35 cellular contexts compared by ENCODE assay signal in genomic region chr10:98231417-98231816, GRCh38. TPM values are rescaled to one million over a fixed set of nuclear protein-coding genes. Genes with fewer than 3 reads are reported as not detected.
DNase-seq lines count a peak whose midpoint lies in the region; ATAC-seq, FAIRE-seq and TF ChIP-seq lines count a peak whose summit lies in the region.
"Had no signal": no experiment of that assay in that cellular context is flagged by ENCODE, and none has a peak within 500 bp of the region (broad histone marks: within the 10 kb centered on the region; RNA-seq: fewer than 3 reads in every experiment).

No MANE protein-coding gene starts in this region.

- intact Hi-C loops in K562 (cut with micrococcal nuclease) (no loop called here), cardiac septum (cut with DNase I) (no loop called here)

- peak overlapping the region; percentile 16 for H3K27ac Mint-ChIP-seq in activated naive CD8-positive, alpha-beta T cell
- H3K27ac Mint-ChIP-seq in activated naive CD8-positive, alpha-beta T cell treated with anti-CD3 and anti-CD28 coated beads, Interleukin-2, amount 50 U/mL, for 24 hours = no peak overlapping the region
- H3K27ac Mint-ChIP-seq in astrocyte (ENCODE audit: unreplicated experiment) = no peak overlapping the region
- H3K27ac Mint-ChIP-seq: B cell; CD14-positive monocyte; CD4-positive, alpha-beta memory T cell; CD4-positive, alpha-beta T cell; CD8-positive, alpha-beta T cell had no signal

- no peaks in the 10 kb centered on the region for H4K20me1 ChIP-seq in astrocyte (ENCODE audit: insufficient read depth, low read length)
- H4K20me1 ChIP-seq in K562 (replicated peaks; ENCODE audit: control insufficient read depth, insufficient read depth, low read length) = no peaks in the 10 kb centered on the region; the same call in 1 of the 2 replicates

- peaks cover 2% of the 10 kb centered on the region for H3K79me2 ChIP-seq in astrocyte (ENCODE audit: insufficient read depth, low read length)
- H3K79me2 ChIP-seq in K562 (ENCODE audit: control insufficient read depth, insufficient read depth, low read length) = peaks cover 5% of the 10 kb centered on the region; the same call in 2 of the 3 replicates

- H3K9ac ChIP-seq in astrocyte (ENCODE audit: low read length) (no peak overlapping the region), K562 (ENCODE audit: insufficient read depth in 1 of 2, low read depth in 2 of 2, low read length in 2 of 2) (no peak overlapping the region)
- H3K9ac ChIP-seq: BLaER1; BLaER1 treated with 17β-estradiol and CSF1 and Interleukin-3, amounts not matched to agents 10 nM and 100 nM had no signal

- no peak overlapping the region for H3K4me3 Mint-ChIP-seq in activated naive CD8-positive, alpha-beta T cell
- H3K4me3 Mint-ChIP-seq in activated naive CD8-positive, alpha-beta T cell treated with anti-CD3 and anti-CD28 coated beads, Interleukin-2, amount 50 U/mL, for 24 hours = no peak overlapping the region
- H3K4me3 Mint-ChIP-seq in astrocyte (ENCODE audit: unreplicated experiment) = no peak overlapping the region
- H3K4me3 Mint-ChIP-seq: B cell; CD14-positive monocyte; CD4-positive, alpha-beta memory T cell; CD4-positive, alpha-beta T cell; CD4-positive, CD25-positive, alpha-beta regulatory T cell; CD8-positive, alpha-beta memory T cell; CD8-positive, alpha-beta T cell had no signal

- 2% methylated on average over 4 of the region's 4 CpGs for WGBS in K562 (ENCODE audit: insufficient coverage, low coverage, missing lambda C conversion rate)

- H3K4me2 ChIP-seq in astrocyte (ENCODE audit: low read length) = no peak overlapping the region
- no peak overlapping the region for H3K4me2 ChIP-seq in K562 (ENCODE audit: insufficient read depth, low read length)
- H3K4me2 ChIP-seq: A549; BLaER1; BLaER1 treated with 17β-estradiol and CSF1 and Interleukin-3, amounts not matched to agents 10 nM and 100 nM had no signal

- POLR2A ChIA-PET in K562 (lab: Yijun Ruan, JAX) = no interaction called here

- H3K4me1 ChIP-seq in astrocyte (ENCODE audit: insufficient read depth, low read length) (no peaks in the 10 kb centered on the region), K562 (replicated peaks in 1 of 2; ENCODE audit: control insufficient read depth in 2 of 2, insufficient read depth in 2 of 2, low read length in 2 of 2) (peaks cover 0 to 17% of the 10 kb centered on the region in 2 experiments; a peak in 2 of 5 replicates)
- H3K4me1 ChIP-seq: A549; BE2C; BLaER1; BLaER1 treated with 17β-estradiol and CSF1 and Interleukin-3, amounts not matched to agents 10 nM and 100 nM; Caco-2 had no signal

- H3K9me3 ChIP-seq in astrocyte (ENCODE audit: insufficient read depth, low read depth, low read length) (no peaks in the 10 kb centered on the region), K562 (replicated peaks; ENCODE audit: control insufficient read depth, insufficient read depth, low read depth, low read length) (no peaks in the 10 kb centered on the region)
- H3K9me3 ChIP-seq: BE2C, Caco-2 had no signal

- no TSS peak for BruUV-seq in K562 (replicated peaks; lab: Mats Ljungman, UMichigan)

- H3K4me3 ChIP-seq in astrocyte (ENCODE audit: insufficient read depth, low read depth, low read length) = no peak overlapping the region
- no peak overlapping the region for H3K4me3 ChIP-seq in K562
- H3K4me3 ChIP-seq: A549; BLaER1; BLaER1 treated with 17β-estradiol and CSF1 and Interleukin-3, amounts not matched to agents 10 nM and 100 nM had no signal

- no peak for ATAC-seq in activated naive CD8-positive, alpha-beta T cell treated with anti-CD3 and anti-CD28 coated beads, Interleukin-2, amount 50 U/mL, for 24 hours
- no peak for ATAC-seq in K562
- no peak for ATAC-seq in esophagus mucosa
- ATAC-seq: A549; CD8-positive, alpha-beta T cell had no signal

- H2AFZ ChIP-seq in astrocyte (ENCODE audit: low read depth, low read length) (no peak overlapping the region), K562 (ENCODE audit: low read depth, low read length) (no peak overlapping the region)

- no peak for TF ChIP-seq RAD21 in K562 (CRISPR knock-in tag; conservative IDR thresholded peaks at IDR 0.05 in 1 of 2, IDR thresholded peaks at IDR 0.05 in 1 of 2)

- peaks cover 4% of the 10 kb centered on the region for H3K36me3 ChIP-seq in astrocyte (ENCODE audit: insufficient read depth, low read length)
- H3K36me3 ChIP-seq in K562 (ENCODE audit: control insufficient read depth, insufficient read depth, low read length) = peaks cover 20% of the 10 kb centered on the region
- H3K36me3 ChIP-seq: BE2C had no signal

- H3K9me3 Mint-ChIP-seq in activated naive CD8-positive, alpha-beta T cell (ENCODE audit: low read depth) = no peaks in the 10 kb centered on the region
- peaks cover 4% of the 10 kb centered on the region for H3K9me3 Mint-ChIP-seq in activated naive CD8-positive, alpha-beta T cell treated with anti-CD3 and anti-CD28 coated beads, Interleukin-2, amount 50 U/mL, for 24 hours
- H3K9me3 Mint-ChIP-seq in astrocyte (ENCODE audit: unreplicated experiment) = peaks cover 11% of the 10 kb centered on the region
- H3K9me3 Mint-ChIP-seq: CD4-positive, alpha-beta T cell had no signal

- peaks cover 16% of the 10 kb centered on the region for H3K4me1 Mint-ChIP-seq in activated naive CD8-positive, alpha-beta T cell (ENCODE audit: low read depth)
- peaks cover 6% of the 10 kb centered on the region for H3K4me1 Mint-ChIP-seq in activated naive CD8-positive, alpha-beta T cell treated with anti-CD3 and anti-CD28 coated beads, Interleukin-2, amount 50 U/mL, for 24 hours
- H3K4me1 Mint-ChIP-seq in astrocyte (ENCODE audit: low read depth, unreplicated experiment) = no peaks in the 10 kb centered on the region
- H3K4me1 Mint-ChIP-seq: CD14-positive monocyte had no signal

- FAIRE-seq in astrocyte (lab: Jason Lieb, UNC) (peak; percentile 47), K562 (lab: Jason Lieb, UNC) (no peak)
- FAIRE-seq: A549, D721Med had no signal

- TF ChIP-seq POLR2A in K562 (conservative IDR thresholded peaks at IDR 0.05) = no peak

- no peaks in the 10 kb centered on the region for H3K27me3 ChIP-seq in astrocyte (ENCODE audit: insufficient read depth, low read length)
- H3K27me3 ChIP-seq in K562 (ENCODE audit: control insufficient read depth in 2 of 2, insufficient read depth in 2 of 2, low read length in 2 of 2) = no peaks in the 10 kb centered on the region
- H3K27me3 ChIP-seq: BE2C; BLaER1; BLaER1 treated with 17β-estradiol and CSF1 and Interleukin-3, amounts not matched to agents 10 nM and 100 nM had no signal

- peaks cover 23% of the 10 kb centered on the region for H3K36me3 Mint-ChIP-seq in activated naive CD8-positive, alpha-beta T cell
- peaks cover 30% of the 10 kb centered on the region for H3K36me3 Mint-ChIP-seq in activated naive CD8-positive, alpha-beta T cell treated with anti-CD3 and anti-CD28 coated beads, Interleukin-2, amount 50 U/mL, for 24 hours (ENCODE audit: low read depth)
- H3K36me3 Mint-ChIP-seq in astrocyte (ENCODE audit: low read depth, unreplicated experiment) = peaks cover 15% of the 10 kb centered on the region

- no peak for DNase-seq in activated naive CD8-positive, alpha-beta T cell treated with anti-CD3 and anti-CD28 coated beads, Interleukin-2, amount 50 U/mL, for 24 hours
- no peak for DNase-seq in astrocyte (ENCODE audit: low read depth)
- DNase-seq in K562 (ENCODE audit: extremely low read depth in 1 of 4, low spot score in 3 of 4) = no peak
- no peak for DNase-seq in cardiac septum (ENCODE audit: low spot score)
- DNase-seq: 8988T; ACHN; AML-193; BE2C; C1 segment of cervical spinal cord; Caco-2; Calu3; CD4-positive, alpha-beta memory T cell; CD4-positive, alpha-beta T cell; CD4-positive, CD25-positive, alpha-beta regulatory T cell; CD8-positive, alpha-beta memory T cell; CD8-positive, alpha-beta T cell; COR-L47; DMS 273 treated with DMSO at 0.1 percent for 48 hours; DMS153; DMS53; DMS79; DMS79 treated with DMSO at 0.1 percent for 48 hours; DND-41; EL had no signal

- no peaks in the 10 kb centered on the region for H3K9me1 ChIP-seq in K562 (ENCODE audit: control insufficient read depth, insufficient read depth, low read length)

- CTCF ChIA-PET in K562 (lab: Yijun Ruan, JAX; ENCODE audit: low intra/inter-chr PET ratio) = no interaction called here

- H3K27ac ChIP-seq in astrocyte (ENCODE audit: low read depth, low read length) (no peak overlapping the region), K562 (ENCODE audit: extremely low read depth, low read depth, low read length) (no peak overlapping the region)
- H3K27ac ChIP-seq: 22Rv1; A549; BLaER1; BLaER1 treated with 17β-estradiol and CSF1 and Interleukin-3, amounts not matched to agents 10 nM and 100 nM; C4-2B had no signal

- no peak for TF ChIP-seq CTCF in astrocyte (IDR thresholded peaks at IDR 0.05; ENCODE audit: insufficient read depth, low read depth, low read length)
- no peak for TF ChIP-seq CTCF in K562 (IDR thresholded peaks at IDR 0.05 in 2 of 3, conservative IDR thresholded peaks at IDR 0.05 in 1 of 3; ENCODE audit: insufficient read depth in 2 of 3, low read depth in 1 of 3, low read length in 3 of 3)

- in situ Hi-C loops in K562 (cut with MboI) = no loop called here

- no peaks in the 10 kb centered on the region for H3K27me3 Mint-ChIP-seq in activated naive CD8-positive, alpha-beta T cell
- no peaks in the 10 kb centered on the region for H3K27me3 Mint-ChIP-seq in activated naive CD8-positive, alpha-beta T cell treated with anti-CD3 and anti-CD28 coated beads, Interleukin-2, amount 50 U/mL, for 24 hours
- H3K27me3 Mint-ChIP-seq in astrocyte (ENCODE audit: low read depth, unreplicated experiment) = no peaks in the 10 kb centered on the region
- H3K27me3 Mint-ChIP-seq: B cell; CD4-positive, alpha-beta memory T cell; CD4-positive, alpha-beta T cell; CD4-positive, CD25-positive, alpha-beta regulatory T cell; CD8-positive, alpha-beta memory T cell had no signal

- TF ChIP-seq EP300 in K562 (IDR thresholded peaks at IDR 0.05; ENCODE audit: low read length) = 0 out of 2 replicates have a peak, but pooled peaks have one; percentile 25

RNA-seq across cellular contexts. Expression of gene LOXL4, which starts 36.6 kb away (rescaled TPM):
- total RNA-seq in astrocyte = 26.6 and 41.2 TPM in 2 replicates
- total RNA-seq in K562 (2011; cell fraction: chromatin; rRNA removed; ENCODE audit: low replicate concordance) = 0.35 and 1.1 TPM in 2 replicates
- 0.92 and 1.2 TPM in 2 replicates for total RNA-seq in K562 (2011; cell fraction: nucleolus; rRNA removed)
- total RNA-seq in K562 (2011; cell fraction: nucleoplasm; rRNA removed) = 0.53 and 0.95 TPM in 2 replicates
- total RNA-seq in K562 (2014; rRNA removed) = 0.04 and 0.09 TPM in 2 replicates
- total RNA-seq in K562 (2014; rRNA removed; fragmentation: Illumina TruSeq; extraction: Trizol) = 0.06 TPM in 1 of 2 replicates, not detected in the other
- total RNA-seq in K562 (2015; rRNA removed; fragmentation: Illumina TruSeq; extraction: Trizol) = not detected in 2 replicates
- total RNA-seq in K562 (2021) = 0.04 and 0.13 TPM in 2 replicates
- polyA plus RNA-seq in K562 (2011; rRNA removed) = 0.35 and 0.39 TPM in 2 replicates
- 0.47 and 0.58 TPM in 2 replicates for polyA plus RNA-seq in K562 (2011; cell fraction: cytosol; rRNA removed)
- polyA plus RNA-seq in K562 (2011; cell fraction: nucleus; rRNA removed) = 0.76 and 1.2 TPM in 2 replicates
- 0.16 and 0.83 TPM in 2 replicates for polyA plus RNA-seq in K562 (2012)
- polyA plus RNA-seq in K562 (2014; fragmentation: Illumina TruSeq; extraction: Trizol) = 0.03 and 0.04 TPM in 2 replicates
- under 1 TPM in 1 of 2 experiments, not detected in 1; 0.04 TPM for polyA plus RNA-seq in K562 (2014; fragmentation: Nextera tagmentation; extraction: Ambion mirVana)
- polyA plus RNA-seq in K562 (2014; rRNA removed) = 0.05 and 0.07 TPM in 2 replicates
- 0.21 and 0.24 TPM in 2 replicates for polyA minus RNA-seq in K562 (2011; rRNA and poly(A)+ RNA removed)
- polyA minus RNA-seq in K562 (2011; cell fraction: cytosol; rRNA and poly(A)+ RNA removed) = 0.48 TPM in 1 of 2 replicates, not detected in the other
- 0.22 and 0.27 TPM in 2 replicates for polyA minus RNA-seq in K562 (2011; cell fraction: nucleus; rRNA and poly(A)+ RNA removed)
- 17.9 TPM for total RNA-seq in cardiac septum
- total RNA-seq in esophagus mucosa = 1.1 TPM
- total RNA-seq: A673; B cell; CD4-positive, alpha-beta memory T cell; CD4-positive, alpha-beta T cell; CD4-positive, CD25-positive, alpha-beta regulatory T cell; CD8-positive, alpha-beta memory T cell had no signal
